In genomic region chr12:95205685-95206084, GRCh38 we compare ENCODE assay signal across 1 cellular context.
TF ChIP-seq lines count a peak whose summit lies in the region.

No MANE protein-coding gene starts in this region.

TF ChIP-seq in GM23338, 12 proteins besides CTCF, POLR2A, EP300 and RAD21 (continued from another document):
- TF ChIP-seq ZNF462 (CRISPR knock-in tag; IDR thresholded peaks at IDR 0.05) (no peak), ZNF114 (CRISPR knock-in tag; IDR thresholded peaks at IDR 0.05) (no peak)
